In the genomic region with DNA sequence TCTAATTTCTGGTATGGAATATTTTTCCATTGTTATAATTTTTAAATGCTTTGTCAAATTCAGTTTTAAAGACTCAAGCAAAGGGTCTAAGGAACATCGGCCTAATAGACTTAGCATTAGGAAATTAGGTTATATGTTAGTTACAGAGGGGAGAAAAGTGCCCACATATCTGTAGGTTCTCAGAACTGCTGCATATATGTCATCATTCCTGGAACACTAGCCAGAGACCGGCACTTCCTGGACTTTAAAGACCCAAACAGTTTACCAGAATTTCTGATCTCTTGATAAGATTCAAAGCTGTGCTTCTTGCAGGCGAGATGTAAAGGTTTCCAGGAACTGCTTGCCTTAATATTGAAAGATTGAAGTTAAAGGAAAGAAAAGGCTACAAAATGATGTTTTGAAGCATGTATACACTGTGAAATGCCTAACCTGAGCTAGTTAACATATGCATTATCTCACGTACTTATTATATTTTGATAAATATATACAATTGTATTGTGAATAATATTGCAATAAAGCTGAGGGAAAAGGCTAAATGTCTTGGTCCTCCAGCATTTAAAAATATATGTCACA, we compare ENCODE assay signal across 18 cellular contexts.
A peak's percentile ranks its signal among the peaks of the same experiment; 100 is the strongest.
DNase-seq lines count a peak whose midpoint lies in the region; TF ChIP-seq lines count a peak whose summit lies in the region.
"Had no signal": no experiment of that assay in that cellular context is flagged by ENCODE, and none has a peak within 500 bp of the region (broad histone marks: within the 10 kb centered on the region; RNA-seq: fewer than 3 reads in every experiment).

No MANE protein-coding gene starts in this region.

- no peak overlapping the region for H3K14ac ChIP-seq in neuronal stem cell (ENCODE audit: low read length)

- POLR2A ChIA-PET in CD8-positive, alpha-beta memory T cell (lab: Charles Lee) = no interaction called here

- no peak overlapping the region for H3K4ac ChIP-seq in neuronal stem cell (ENCODE audit: low read length)

- no peaks in the 10 kb centered on the region for H3K9me2 ChIP-seq in GM23248 (ENCODE audit: insufficient read depth)

- WGBS in neuronal stem cell (ENCODE audit: extremely low coverage in 2 of 2, insufficient read length in 2 of 2, insufficient replicate concordance in 1 of 2), 2 donors = no CpG with 5 or more reads among the region's 4 CpGs
- WGBS in GM23248 (ENCODE audit: low coverage in 1 of 2, low lambda C conversion rate in 2 of 2, missing lambda C conversion rate in 2 of 2), 2 experiments = 51 to 54% methylated on average over 4 of the region's 4 CpGs

- H3K36me3 Mint-ChIP-seq in activated CD4-positive, alpha-beta T cell treated with anti-CD3 and anti-CD28 coated beads, Interleukin-2, amount 10 ng/mL, durations not matched to agents 24 days and 14 days (ENCODE audit: low read depth) = no peaks in the 10 kb centered on the region
- no peaks in the 10 kb centered on the region for H3K36me3 Mint-ChIP-seq in CD8-positive, alpha-beta memory T cell
- H3K36me3 Mint-ChIP-seq in nephron progenitor cell (ENCODE audit: low read depth) = no peaks in the 10 kb centered on the region
- H3K36me3 Mint-ChIP-seq: CD4-positive, alpha-beta memory T cell had no signal

- no peak overlapping the region for H4K91ac ChIP-seq in neuronal stem cell (ENCODE audit: low read depth, low read length, poor library complexity)

- H2BK5ac ChIP-seq in neuronal stem cell (ENCODE audit: low read length) = no peak overlapping the region

- H3K9me3 ChIP-seq in neuronal stem cell (replicated peaks in 1 of 2; ENCODE audit: control insufficient read depth in 2 of 2, insufficient read depth in 1 of 2, low read depth in 1 of 2, low read length in 2 of 2) (no peaks in the 10 kb centered on the region), GM23248 (ENCODE audit: low read depth) (no peaks in the 10 kb centered on the region)
- no peaks in the 10 kb centered on the region for H3K9me3 ChIP-seq in CD8-positive, alpha-beta memory T cell (ENCODE audit: low read length)
- H3K9me3 ChIP-seq: Peyer's patch had no signal

- H4K8ac ChIP-seq in neuronal stem cell (ENCODE audit: low read depth, low read length) = no peak overlapping the region

- no peak overlapping the region for H3K4me3 Mint-ChIP-seq in activated CD4-positive, alpha-beta T cell treated with anti-CD3 and anti-CD28 coated beads, Interleukin-2, amount 10 ng/mL, durations not matched to agents 24 days and 14 days
- H3K4me3 Mint-ChIP-seq in CD8-positive, alpha-beta memory T cell = no peak overlapping the region
- no peak overlapping the region for H3K4me3 Mint-ChIP-seq in nephron progenitor cell
- H3K4me3 Mint-ChIP-seq: CD4-positive, alpha-beta memory T cell had no signal

- H2BK120ac ChIP-seq in neuronal stem cell (ENCODE audit: low read depth, low read length) = no peak overlapping the region

- no peaks in the 10 kb centered on the region for H3K4me1 ChIP-seq in neuronal stem cell (ENCODE audit: control insufficient read depth in 2 of 2, insufficient read depth in 1 of 2, low read depth in 1 of 2, low read length in 2 of 2)
- no peaks in the 10 kb centered on the region for H3K4me1 ChIP-seq in CD8-positive, alpha-beta memory T cell (ENCODE audit: insufficient read depth, low read length)
- H3K4me1 ChIP-seq in GM23248 (ENCODE audit: insufficient read depth) = no peaks in the 10 kb centered on the region
- H3K4me1 ChIP-seq: Peyer's patch had no signal

- H3K27ac Mint-ChIP-seq in activated CD4-positive, alpha-beta T cell treated with anti-CD3 and anti-CD28 coated beads, Interleukin-2, amount 10 ng/mL, durations not matched to agents 24 days and 14 days = no peak overlapping the region
- H3K27ac Mint-ChIP-seq in CD8-positive, alpha-beta memory T cell = no peak overlapping the region
- no peak overlapping the region for H3K27ac Mint-ChIP-seq in nephron progenitor cell
- H3K27ac Mint-ChIP-seq: CD4-positive, alpha-beta memory T cell had no signal

- H4K20me1 ChIP-seq in GM23248 (ENCODE audit: insufficient read depth) = no peaks in the 10 kb centered on the region

- no peak overlapping the region for H2BK12ac ChIP-seq in neuronal stem cell (ENCODE audit: low read length)

- H3K9me3 Mint-ChIP-seq in activated CD4-positive, alpha-beta T cell treated with anti-CD3 and anti-CD28 coated beads, Interleukin-2, amount 10 ng/mL, durations not matched to agents 24 days and 14 days = peaks cover 4% of the 10 kb centered on the region
- peaks cover 3 to 35% (median 6%) of the 10 kb centered on the region in 5 donors for H3K9me3 Mint-ChIP-seq in CD8-positive, alpha-beta memory T cell
- H3K9me3 Mint-ChIP-seq in nephron progenitor cell = no peaks in the 10 kb centered on the region

- no peak overlapping the region for H3K9ac ChIP-seq in neuronal stem cell (ENCODE audit: low read depth, low read length, poor library complexity)
- no peak overlapping the region for H3K9ac ChIP-seq in GM23248

- H2AFZ ChIP-seq in neuronal stem cell (ENCODE audit: low read length) = peak overlapping the region; percentile 45
- no peak overlapping the region for H2AFZ ChIP-seq in GM23248

- no peak for TF ChIP-seq CTCF in nephron progenitor cell (IDR thresholded peaks at IDR 0.05)

- no peak overlapping the region for H2AK5ac ChIP-seq in neuronal stem cell (ENCODE audit: low read depth, low read length)

- H3K79me1 ChIP-seq in neuronal stem cell (ENCODE audit: low read depth, low read length) = no peaks in the 10 kb centered on the region

- H3K4me3 ChIP-seq in neuronal stem cell (ENCODE audit: low read length in 2 of 2) = no peak overlapping the region
- H3K4me3 ChIP-seq in CD8-positive, alpha-beta memory T cell (ENCODE audit: low read length) = no peak overlapping the region
- no peak overlapping the region for H3K4me3 ChIP-seq in GM23248
- H3K4me3 ChIP-seq: Peyer's patch, SK-N-MC had no signal

- no peak overlapping the region for H2BK15ac ChIP-seq in neuronal stem cell (ENCODE audit: low read length)

- H3F3A ChIP-seq in GM23248 (ENCODE audit: insufficient read depth) = no peaks in the 10 kb centered on the region

- H3K27ac ChIP-seq in neuronal stem cell (replicated peaks; ENCODE audit: low read length) (no peak overlapping the region), GM23248 (no peak overlapping the region)
- H3K27ac ChIP-seq in CD8-positive, alpha-beta memory T cell (ENCODE audit: low read depth, low read length) = no peak overlapping the region
- H3K27ac ChIP-seq: Peyer's patch, SK-N-MC had no signal

- H3K36me3 ChIP-seq in neuronal stem cell (replicated peaks in 1 of 2; ENCODE audit: control insufficient read depth in 2 of 2, insufficient read depth in 2 of 2, low read length in 2 of 2) (no peaks in the 10 kb centered on the region), GM23248 (ENCODE audit: low read depth) (no peaks in the 10 kb centered on the region)
- no peaks in the 10 kb centered on the region for H3K36me3 ChIP-seq in CD8-positive, alpha-beta memory T cell (ENCODE audit: insufficient read depth, low read length)
- H3K36me3 ChIP-seq: Peyer's patch had no signal

- H3K27me3 ChIP-seq in neuronal stem cell (ENCODE audit: control insufficient read depth in 3 of 3, insufficient read depth in 3 of 3, low read depth in 1 of 3, low read length in 3 of 3) (no peaks in the 10 kb centered on the region), GM23248 (replicated peaks; ENCODE audit: insufficient read depth) (no peaks in the 10 kb centered on the region)
- no peaks in the 10 kb centered on the region for H3K27me3 ChIP-seq in CD8-positive, alpha-beta memory T cell (ENCODE audit: insufficient read depth, low read length, poor library complexity, severe bottlenecking)
- H3K27me3 ChIP-seq: Peyer's patch had no signal

- H3K23ac ChIP-seq in neuronal stem cell (ENCODE audit: low read depth, low read length, poor library complexity) = no peak overlapping the region

- H3K27me3 Mint-ChIP-seq in activated CD4-positive, alpha-beta T cell treated with anti-CD3 and anti-CD28 coated beads, Interleukin-2, amount 10 ng/mL, durations not matched to agents 24 days and 14 days = no peaks in the 10 kb centered on the region
- no peaks in the 10 kb centered on the region for H3K27me3 Mint-ChIP-seq in CD8-positive, alpha-beta memory T cell
- no peaks in the 10 kb centered on the region for H3K27me3 Mint-ChIP-seq in nephron progenitor cell (ENCODE audit: low read depth, poor library complexity)
- H3K27me3 Mint-ChIP-seq: CD4-positive, alpha-beta memory T cell had no signal

- H3K79me2 ChIP-seq in GM23248 (ENCODE audit: insufficient read depth) = no peaks in the 10 kb centered on the region

- CTCF ChIA-PET in CD8-positive, alpha-beta memory T cell (lab: Charles Lee) = no interaction called here

- H3K4me2 ChIP-seq in neuronal stem cell (ENCODE audit: insufficient read depth, low read length, poor library complexity, severe bottlenecking) (no peak overlapping the region), GM23248 (ENCODE audit: unreplicated experiment) (no peak overlapping the region)

- peaks cover 8% of the 10 kb centered on the region for H3K4me1 Mint-ChIP-seq in activated CD4-positive, alpha-beta T cell treated with anti-CD3 and anti-CD28 coated beads, Interleukin-2, amount 10 ng/mL, durations not matched to agents 24 days and 14 days
- peaks cover 0 to 3% (median 0%) of the 10 kb centered on the region in 3 donors for H3K4me1 Mint-ChIP-seq in CD8-positive, alpha-beta memory T cell
- no peaks in the 10 kb centered on the region for H3K4me1 Mint-ChIP-seq in nephron progenitor cell
- H3K4me1 Mint-ChIP-seq: CD4-positive, alpha-beta memory T cell had no signal

- in situ Hi-C loops in GM23248 (cut with MboI) = no loop called here

- intact Hi-C loops in activated CD4-positive, alpha-beta T cell treated with anti-CD3 and anti-CD28 coated beads, Interleukin-2, amount 10 ng/mL, durations not matched to agents 24 days and 14 days (cut with micrococcal nuclease) = no loop called here

- peak; percentile 57 for DNase-seq in activated CD4-positive, alpha-beta T cell treated with anti-CD3 and anti-CD28 coated beads, Interleukin-2, amount 10 ng/mL, durations not matched to agents 24 days and 14 days
- DNase-seq in activated CD4-positive, alpha-beta T cell treated with anti-CD3 and anti-CD28 coated beads for 1 hour = no peak
- DNase-seq in OCI-M1 (lab: John Stamatoyannopoulos, UW) = peak; percentile 95
- peak; percentile 15 for DNase-seq in amniotic epithelial cell (ENCODE audit: low read depth)
- no peak for DNase-seq in neuronal stem cell (ENCODE audit: low spot score)
- no peak for DNase-seq in CD8-positive, alpha-beta memory T cell
- no peak for DNase-seq in GM23248
- DNase-seq in nephron progenitor cell = no peak
- DNase-seq: 8988T; CD4-positive, alpha-beta memory T cell; DMS79; Karpas-422; MM.1S; NCI-H1092 treated with DMSO at 0.1 percent for 48 hours; NCI-H510A treated with DMSO at 0.1 percent for 48 hours; NCI-H82; Peyer's patch had no signal

- no peak overlapping the region for H3K18ac ChIP-seq in neuronal stem cell (ENCODE audit: low read length)

Comparison
In these comparisons a context has a peak if more than half of its experiments do, and no peak if none do; other contexts are left out.
1. DNase-seq: peak in activated CD4-positive, alpha-beta T cell treated with anti-CD3 and anti-CD28 coated beads, Interleukin-2, amount 10 ng/mL, durations not matched to agents 24 days and 14 days (single experiment), OCI-M1 (single experiment) and amniotic epithelial cell (single experiment); none in activated CD4-positive, alpha-beta T cell treated with anti-CD3 and anti-CD28 coated beads for 1 hour (single experiment), neuronal stem cell (single experiment), CD8-positive, alpha-beta memory T cell (0 of 5), GM23248 (single experiment) and nephron progenitor cell (single experiment).